In genomic region chr14:54529811-54530210, GRCh38 we compare ENCODE assay signal across 19 cellular contexts. TPM values are rescaled to one million over a fixed set of nuclear protein-coding genes. Genes with fewer than 3 reads are reported as not detected.
A peak's percentile ranks its signal among the peaks of the same experiment; 100 is the strongest.
DNase-seq lines count a peak whose midpoint lies in the region; ATAC-seq and TF ChIP-seq lines count a peak whose summit lies in the region.
"Had no signal": no experiment of that assay in that cellular context is flagged by ENCODE, and none has a peak within 500 bp of the region (broad histone marks: within the 10 kb centered on the region; RNA-seq: fewer than 3 reads in every experiment).

No MANE protein-coding gene starts in this region.

- peaks cover 11% of the 10 kb centered on the region for H3K79me1 ChIP-seq in mesenchymal stem cell (replicated peaks; ENCODE audit: low read length, poor library complexity, severe bottlenecking)

- no peak for ATAC-seq in HG02938 (IDR thresholded peaks at IDR 0.05; ENCODE audit: unreplicated experiment)
- no peak for ATAC-seq in GM18867 (IDR thresholded peaks at IDR 0.05; ENCODE audit: unreplicated experiment)
- ATAC-seq in activated T-cell treated with anti-CD3 and anti-CD28 coated beads, Interleukin-2, amount 50 U/mL, for 4 hours, result no peak
- ATAC-seq: left cardiac atrium, natural killer cell, right lobe of liver had no signal

- H3K4me3 ChIP-seq in brain microvascular endothelial cell (ENCODE audit: low read depth, low read length) (no peak overlapping the region), mesenchymal stem cell (ENCODE audit: insufficient read depth in 1 of 2, low read depth in 1 of 2, low read length in 2 of 2) (no peak overlapping the region)
- H3K4me3 ChIP-seq: ascending aorta, right lobe of liver had no signal

- no peak overlapping the region for H3K14ac ChIP-seq in mesenchymal stem cell (ENCODE audit: low read length in 2 of 2)

- H3K36me3 ChIP-seq in brain microvascular endothelial cell (replicated peaks) (peaks cover 6% of the 10 kb centered on the region), mesenchymal stem cell (ENCODE audit: control insufficient read depth in 1 of 2, insufficient read depth in 2 of 2, low read depth in 1 of 2, low read length in 2 of 2) (peaks cover 5 to 47% of the 10 kb centered on the region in 2 experiments)

- no peak overlapping the region for H3K9ac ChIP-seq in mesenchymal stem cell (ENCODE audit: low read length)

- H2AFZ ChIP-seq in mesenchymal stem cell (ENCODE audit: low read depth, low read length), result no peak overlapping the region

- no peaks in the 10 kb centered on the region for H3K27me3 Mint-ChIP-seq in activated T-cell treated with anti-CD3 and anti-CD28 coated beads, Interleukin-2, amount 50 U/mL, for 4 hours (ENCODE audit: low read depth)
- H3K27me3 Mint-ChIP-seq: activated T-cell treated with anti-CD3 and anti-CD28 coated beads, Interleukin-2, amount 50 U/mL, for 24 hours; stimulated activated naive CD8-positive, alpha-beta T cell treated with anti-CD3 and anti-CD28 coated beads, Interleukin-15, Interleukin-2, amounts not matched to agents 100 ng/mL and 50 ng/mL, for 24 hours had no signal

- no peak for TF ChIP-seq POLR2A in erythroblast (IDR thresholded peaks at IDR 0.05; ENCODE audit: low read length)

- H3K9me3 ChIP-seq in mesenchymal stem cell (ENCODE audit: control insufficient read depth, low read length), result no peaks in the 10 kb centered on the region
- H3K9me3 ChIP-seq: ascending aorta, right lobe of liver had no signal

- no peak overlapping the region for H4K91ac ChIP-seq in mesenchymal stem cell (ENCODE audit: low read length)

- DNase-seq in Daoy (ENCODE audit: low read depth) (peak; percentile 49), LHCN-M2 (ENCODE audit: low read depth) (peak; percentile 56), brain microvascular endothelial cell (peak; percentile 63), mesenchymal stem cell (peak; percentile 16), erythroblast (lab: John Stamatoyannopoulos, UW) (no peak)
- no peak for DNase-seq in activated T-cell treated with anti-CD3 and anti-CD28 coated beads, Interleukin-2, amount 50 U/mL, for 4 hours
- DNase-seq: activated CD4-positive, CD25-positive, alpha-beta regulatory T cell treated with anti-CD3 and anti-CD28 coated beads, Interleukin-2, amount 50 U/mL, for 72 hours; activated T-cell treated with anti-CD3 and anti-CD28 coated beads, Interleukin-2, amount 50 U/mL, for 24 hours; effector CD8-positive, alpha-beta T cell; head of caudate nucleus; left cardiac atrium; natural killer cell; NCI-H1694 treated with DMSO at 0.1 percent for 48 hours; right lobe of liver had no signal

- H2BK120ac ChIP-seq in mesenchymal stem cell (ENCODE audit: low read depth, low read length), result no peak overlapping the region

- no peak overlapping the region for H2BK15ac ChIP-seq in mesenchymal stem cell (ENCODE audit: low read depth, poor library complexity, severe bottlenecking)

- no peaks in the 10 kb centered on the region for H3K4me1 ChIP-seq in mesenchymal stem cell (ENCODE audit: control insufficient read depth, insufficient read depth, low read depth, low read length)
- H3K4me1 ChIP-seq: ascending aorta, right lobe of liver had no signal

- H2BK12ac ChIP-seq in mesenchymal stem cell (ENCODE audit: low read length in 2 of 2), result no peak overlapping the region

- no peaks in the 10 kb centered on the region for H3K4me1 Mint-ChIP-seq in activated T-cell treated with anti-CD3 and anti-CD28 coated beads, Interleukin-2, amount 50 U/mL, for 4 hours (ENCODE audit: low read depth)
- H3K4me1 Mint-ChIP-seq: CD14-positive monocyte, natural killer cell had no signal

- H3K9me3 Mint-ChIP-seq in activated T-cell treated with anti-CD3 and anti-CD28 coated beads, Interleukin-2, amount 50 U/mL, for 4 hours, result no peaks in the 10 kb centered on the region
- H3K9me3 Mint-ChIP-seq: activated T-cell treated with anti-CD3 and anti-CD28 coated beads, Interleukin-2, amount 50 U/mL, for 24 hours; CD14-positive monocyte; natural killer cell; stimulated activated naive CD8-positive, alpha-beta T cell treated with anti-CD3 and anti-CD28 coated beads, Interleukin-15, Interleukin-2, amounts not matched to agents 100 ng/mL and 50 ng/mL, for 24 hours had no signal

- H3K36me3 Mint-ChIP-seq in activated T-cell treated with anti-CD3 and anti-CD28 coated beads, Interleukin-2, amount 50 U/mL, for 4 hours (ENCODE audit: insufficient read depth), result peaks cover 13% of the 10 kb centered on the region
- H3K36me3 Mint-ChIP-seq: natural killer cell had no signal

- WGBS in mesenchymal stem cell, result no CpG with 5 or more reads among the region's 1 CpG

- no peak overlapping the region for H2BK5ac ChIP-seq in mesenchymal stem cell (ENCODE audit: low read depth, low read length, poor library complexity, severe bottlenecking)

- no peak overlapping the region for H3K4me3 Mint-ChIP-seq in activated T-cell treated with anti-CD3 and anti-CD28 coated beads, Interleukin-2, amount 50 U/mL, for 4 hours
- H3K4me3 Mint-ChIP-seq: activated T-cell treated with anti-CD3 and anti-CD28 coated beads, Interleukin-2, amount 50 U/mL, for 24 hours; CD14-positive monocyte; natural killer cell; stimulated activated naive CD8-positive, alpha-beta T cell treated with anti-CD3 and anti-CD28 coated beads, Interleukin-15, Interleukin-2, amounts not matched to agents 100 ng/mL and 50 ng/mL, for 24 hours had no signal

- H3K27ac ChIP-seq in brain microvascular endothelial cell, result no peak overlapping the region
- H3K27ac ChIP-seq in mesenchymal stem cell (ENCODE audit: low read length, poor library complexity, severe bottlenecking), result no peak overlapping the region
- H3K27ac ChIP-seq: ascending aorta, right lobe of liver had no signal

- no peak overlapping the region for H3K4me2 ChIP-seq in mesenchymal stem cell (ENCODE audit: low read length, poor library complexity, severe bottlenecking)

- no peak overlapping the region for H4K8ac ChIP-seq in mesenchymal stem cell (ENCODE audit: low read length)

- H3K23ac ChIP-seq in mesenchymal stem cell (ENCODE audit: low read length in 2 of 2), result no peak overlapping the region

- H3K27me3 ChIP-seq in brain microvascular endothelial cell (replicated peaks), result no peaks in the 10 kb centered on the region
- no peaks in the 10 kb centered on the region for H3K27me3 ChIP-seq in mesenchymal stem cell (ENCODE audit: control insufficient read depth in 1 of 2, insufficient read depth in 1 of 2, low read length in 2 of 2)
- H3K27me3 ChIP-seq: ascending aorta, right lobe of liver had no signal

- H3K4ac ChIP-seq in mesenchymal stem cell (ENCODE audit: low read depth in 1 of 2, low read length in 2 of 2), result no peak overlapping the region

- H2AK5ac ChIP-seq in mesenchymal stem cell (ENCODE audit: low read length, severe bottlenecking), result no peak overlapping the region

- in situ Hi-C loops in brain microvascular endothelial cell (cut with HindIII; ENCODE audit: low pct_ligation_motif_present, low sequenced_read_pairs), result no loop called here

- H3K18ac ChIP-seq in mesenchymal stem cell (ENCODE audit: low read depth in 1 of 2, low read length in 2 of 2), result no peak overlapping the region

- TF ChIP-seq CTCF in brain microvascular endothelial cell (IDR thresholded peaks at IDR 0.05; ENCODE audit: low read depth, low read length, missing control alignments), result no peak

RNA-seq across cellular contexts. Expression of gene CGRRF1, which starts 20.1 kb away (rescaled TPM):
- total RNA-seq in Daoy (2014; rRNA removed; shearing (Covaris generic)), result 15.2 and 19.5 TPM in 2 replicates
- total RNA-seq in LHCN-M2 (2014; rRNA removed), result 9.3 and 14.5 TPM in 2 replicates
- 10.8 TPM for polyA plus RNA-seq in LHCN-M2 (2012)
- polyA plus RNA-seq in mesenchymal stem cell (2013, experiment 1 of 2), result 13.6 TPM
- polyA plus RNA-seq in mesenchymal stem cell (2013, experiment 2 of 2), result 14.4 TPM
- total RNA-seq in activated T-cell treated with anti-CD3 and anti-CD28 coated beads, Interleukin-2, amount 50 U/mL, for 4 hours, result 10 to 100 TPM in 1 of 3 donors, 1 to 10 TPM in 2; 9.4 to 11.8 (median 9.9) TPM

RNA-seq across cellular contexts. Expression of gene SAMD4A, which starts 37.1 kb away (rescaled TPM):
- 14.4 and 17.8 TPM in 2 replicates for total RNA-seq in Daoy (2014; rRNA removed; shearing (Covaris generic))
- 9.2 and 12.3 TPM in 2 replicates for total RNA-seq in LHCN-M2 (2014; rRNA removed)
- 8.9 TPM for polyA plus RNA-seq in LHCN-M2 (2012)
- polyA plus RNA-seq in mesenchymal stem cell (2013, experiment 1 of 2), result 21.1 TPM
- 21.2 TPM for polyA plus RNA-seq in mesenchymal stem cell (2013, experiment 2 of 2)
- 1 to 10 TPM; 5.4 to 8.1 (median 7.6) TPM for total RNA-seq in activated T-cell treated with anti-CD3 and anti-CD28 coated beads, Interleukin-2, amount 50 U/mL, for 4 hours

RNA-seq across cellular contexts. Expression of gene GMFB, which starts 41.0 kb away (rescaled TPM):
- total RNA-seq in Daoy (2014; rRNA removed; shearing (Covaris generic)), result 146 and 151 TPM in 2 replicates
- total RNA-seq in LHCN-M2 (2014; rRNA removed), result 126 and 128 TPM in 2 replicates
- polyA plus RNA-seq in LHCN-M2 (2012), result 28.9 TPM
- 44.1 TPM for polyA plus RNA-seq in mesenchymal stem cell (2013, experiment 1 of 2)
- 45.1 TPM for polyA plus RNA-seq in mesenchymal stem cell (2013, experiment 2 of 2)
- total RNA-seq in activated T-cell treated with anti-CD3 and anti-CD28 coated beads, Interleukin-2, amount 50 U/mL, for 4 hours, result 10 to 100 TPM; 62.4 to 70.6 (median 67.8) TPM

Comparison
In these comparisons a context has a peak if more than half of its experiments do, and no peak if none do; other contexts are left out.
1. DNase-seq: peak in Daoy (single experiment), LHCN-M2 (single experiment), brain microvascular endothelial cell (single experiment) and mesenchymal stem cell (single experiment); none in erythroblast (0 of 2) and activated T-cell treated with anti-CD3 and anti-CD28 coated beads, Interleukin-2, amount 50 U/mL, for 4 hours (single experiment).